13 cellular contexts compared by ENCODE assay signal in the genomic region with DNA sequence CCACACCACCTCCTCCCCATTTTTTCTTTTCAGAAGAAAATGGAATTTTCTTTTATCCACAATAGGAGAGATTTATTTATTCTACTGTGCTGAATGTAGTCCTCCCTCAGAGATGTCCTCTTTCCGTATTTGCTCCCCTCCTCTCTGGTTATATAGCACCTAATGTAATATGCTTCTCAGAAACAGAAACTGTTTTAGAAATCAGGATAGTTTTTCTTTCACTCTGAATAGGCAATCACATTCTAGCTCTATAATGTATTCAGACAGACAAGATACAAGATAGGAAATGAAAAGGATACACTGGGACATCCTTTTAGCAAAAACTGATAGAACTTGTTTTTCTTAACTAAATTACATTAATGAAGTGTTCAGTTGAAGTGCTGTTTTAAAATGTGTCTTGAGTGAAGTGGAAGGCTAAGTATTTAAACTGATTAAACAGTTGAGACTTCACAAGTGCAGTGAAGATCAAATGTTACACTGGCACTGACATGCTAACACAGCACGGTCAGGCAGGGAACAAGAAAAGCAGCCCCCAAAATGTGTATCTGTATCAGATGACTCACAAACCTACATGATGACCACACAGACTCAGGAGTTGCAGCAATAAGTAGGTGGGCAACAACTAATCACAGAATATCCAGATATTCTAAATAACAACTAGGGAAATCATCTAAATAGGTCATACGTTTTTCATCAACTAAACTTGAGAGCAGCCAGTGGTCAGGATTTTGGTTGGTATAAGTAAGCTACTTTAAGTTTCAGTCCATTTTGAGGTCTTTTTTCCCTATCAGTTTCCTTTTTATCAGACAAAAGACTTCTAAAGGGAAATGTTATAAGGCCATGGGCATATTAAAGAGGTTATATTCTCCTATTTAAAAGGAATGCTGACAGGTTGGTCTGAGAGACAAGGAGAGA.
A peak's percentile ranks its signal among the peaks of the same experiment; 100 is the strongest.
DNase-seq lines count a peak whose midpoint lies in the region; ATAC-seq lines count a peak whose summit lies in the region.
"Had no signal": no experiment of that assay in that cellular context is flagged by ENCODE, and none has a peak within 500 bp of the region (broad histone marks: within the 10 kb centered on the region; RNA-seq: fewer than 3 reads in every experiment).

No MANE protein-coding gene starts in this region.

- H3K9me3 ChIP-seq in CD4-positive, CD25-positive, alpha-beta regulatory T cell (ENCODE audit: control insufficient read depth in 2 of 2, low read length in 2 of 2), result no peaks in the 10 kb centered on the region

- peak overlapping the region; percentile 48 for H3K4me3 ChIP-seq in CD4-positive, CD25-positive, alpha-beta regulatory T cell (ENCODE audit: low read depth, low read length)
- H3K4me3 ChIP-seq: skin epidermis had no signal

- H3K27ac ChIP-seq in CD4-positive, CD25-positive, alpha-beta regulatory T cell (ENCODE audit: insufficient read depth, low read length, poor library complexity, severe bottlenecking), result peak overlapping the region; percentile 59
- H3K27ac ChIP-seq: skin epidermis had no signal

- H3K27me3 ChIP-seq in CD4-positive, CD25-positive, alpha-beta regulatory T cell (ENCODE audit: control insufficient read depth, insufficient read depth, low read length), result no peaks in the 10 kb centered on the region

- peaks cover 21% of the 10 kb centered on the region for H3K36me3 ChIP-seq in CD4-positive, CD25-positive, alpha-beta regulatory T cell (ENCODE audit: control insufficient read depth, insufficient read depth, low read length)

- peaks cover 0 to 4% (median 0%) of the 10 kb centered on the region in 7 donors for H3K9me3 Mint-ChIP-seq in CD4-positive, CD25-positive, alpha-beta regulatory T cell

- H3K27me3 Mint-ChIP-seq in CD4-positive, CD25-positive, alpha-beta regulatory T cell, result no peaks in the 10 kb centered on the region

- peak in 2 of 3 donors; percentile 25 to 78 for DNase-seq in CD4-positive, CD25-positive, alpha-beta regulatory T cell
- DNase-seq in nucleus accumbens (lab: John Stamatoyannopoulos, UW) (no peak), middle frontal gyrus (ENCODE audit: extremely low spot score, low spot score) (no peak), superior temporal gyrus (ENCODE audit: extremely low spot score) (no peak)
- DNase-seq: AML-193; central memory CD4-positive, alpha-beta T cell; GDM1; NCI-H1092 treated with DMSO at 0.1 percent for 48 hours had no signal

- peak overlapping the region; percentile 16 to 65 (median 47) for H3K4me3 Mint-ChIP-seq in CD4-positive, CD25-positive, alpha-beta regulatory T cell

- H3K4me1 Mint-ChIP-seq in CD4-positive, CD25-positive, alpha-beta regulatory T cell, result peaks cover 40 to 80% (median 52%) of the 10 kb centered on the region in 4 donors

- ATAC-seq in CD4-positive, CD25-positive, alpha-beta regulatory T cell (ENCODE audit: low read depth in 2 of 2), result peak; percentile 58 to 65
- ATAC-seq in GM18867 (IDR thresholded peaks at IDR 0.05; ENCODE audit: unreplicated experiment), result peak; percentile 83
- peak; percentile 80 for ATAC-seq in HG02571 (IDR thresholded peaks at IDR 0.05; ENCODE audit: unreplicated experiment)
- peak; percentile 51 for ATAC-seq in HG03571 (IDR thresholded peaks at IDR 0.05; ENCODE audit: unreplicated experiment)
- ATAC-seq in GM19328 (IDR thresholded peaks at IDR 0.05; ENCODE audit: unreplicated experiment), result no peak

- H3K27ac Mint-ChIP-seq in CD4-positive, CD25-positive, alpha-beta regulatory T cell, result peak overlapping the region; percentile 75 to 96 (median 83)

- H3K36me3 Mint-ChIP-seq in CD4-positive, CD25-positive, alpha-beta regulatory T cell, result peaks cover 51% of the 10 kb centered on the region

- peaks cover 4% of the 10 kb centered on the region for H3K4me1 ChIP-seq in CD4-positive, CD25-positive, alpha-beta regulatory T cell (ENCODE audit: control insufficient read depth, insufficient read depth, low read length, poor library complexity, severe bottlenecking)

Comparison
In these comparisons a context has a peak if more than half of its experiments do, and no peak if none do; other contexts are left out.
1. DNase-seq: peak in CD4-positive, CD25-positive, alpha-beta regulatory T cell (2 of 3); none in nucleus accumbens (0 of 56), middle frontal gyrus (single experiment) and superior temporal gyrus (single experiment).